Comparison of ENCODE assay signal across 1 cellular context in the genomic region with DNA sequence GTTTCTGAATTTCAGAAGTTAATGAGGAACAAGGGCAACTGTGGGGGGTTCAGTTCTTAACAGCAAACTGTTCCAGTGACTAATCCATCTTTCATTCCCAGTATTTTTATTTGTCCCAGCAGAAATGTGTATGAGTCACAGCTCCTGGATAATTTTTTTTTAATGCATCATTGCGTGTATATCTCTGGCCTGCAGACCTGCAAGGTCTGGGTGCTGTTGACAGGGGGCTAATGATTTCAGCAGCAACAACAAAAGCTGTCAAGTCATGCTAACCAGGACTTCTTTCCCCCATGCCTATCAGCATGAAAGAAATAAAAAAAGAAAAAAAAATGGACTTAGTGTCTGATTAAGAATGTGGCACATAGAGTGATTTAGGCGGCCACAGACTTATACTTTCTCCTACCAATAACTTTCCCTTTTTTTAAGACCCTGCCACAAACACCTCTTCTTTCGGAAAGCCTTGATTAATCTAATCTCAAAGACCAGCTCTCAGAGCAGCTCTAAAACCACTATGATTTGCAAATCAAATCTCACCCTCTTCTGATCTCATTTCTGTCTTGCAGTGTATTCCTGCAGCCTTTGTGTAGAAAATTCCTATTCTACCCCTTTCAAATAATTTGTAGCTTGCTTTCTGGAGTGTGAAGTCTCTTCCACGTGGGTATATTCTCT.
TF ChIP-seq lines count a peak whose summit lies in the region.

No MANE protein-coding gene starts in this region.

TF ChIP-seq in HEK293, 187 proteins besides CTCF, POLR2A, EP300 and RAD21 (continued from another document):
- TF ChIP-seq, protein P1, sequence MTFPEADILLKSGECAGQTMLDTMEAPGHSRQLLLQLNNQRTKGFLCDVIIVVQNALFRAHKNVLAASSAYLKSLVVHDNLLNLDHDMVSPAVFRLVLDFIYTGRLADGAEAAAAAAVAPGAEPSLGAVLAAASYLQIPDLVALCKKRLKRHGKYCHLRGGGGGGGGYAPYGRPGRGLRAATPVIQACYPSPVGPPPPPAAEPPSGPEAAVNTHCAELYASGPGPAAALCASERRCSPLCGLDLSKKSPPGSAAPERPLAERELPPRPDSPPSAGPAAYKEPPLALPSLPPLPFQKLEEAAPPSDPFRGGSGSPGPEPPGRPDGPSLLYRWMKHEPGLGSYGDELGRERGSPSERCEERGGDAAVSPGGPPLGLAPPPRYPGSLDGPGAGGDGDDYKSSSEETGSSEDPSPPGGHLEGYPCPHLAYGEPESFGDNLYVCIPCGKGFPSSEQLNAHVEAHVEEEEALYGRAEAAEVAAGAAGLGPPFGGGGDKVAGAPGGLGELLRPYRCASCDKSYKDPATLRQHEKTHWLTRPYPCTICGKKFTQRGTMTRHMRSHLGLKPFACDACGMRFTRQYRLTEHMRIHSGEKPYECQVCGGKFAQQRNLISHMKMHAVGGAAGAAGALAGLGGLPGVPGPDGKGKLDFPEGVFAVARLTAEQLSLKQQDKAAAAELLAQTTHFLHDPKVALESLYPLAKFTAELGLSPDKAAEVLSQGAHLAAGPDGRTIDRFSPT (tag by site-specific recombination; IDR thresholded peaks at IDR 0.05) = no peak
